ENCODE assay signal across 8 cellular contexts in genomic region chr21:17612565-17613241, GRCh38. TPM values are rescaled to one million over a fixed set of nuclear protein-coding genes. Genes with fewer than 3 reads are reported as not detected.
DNase-seq lines count a peak whose midpoint lies in the region; ATAC-seq and TF ChIP-seq lines count a peak whose summit lies in the region.

A gene with protein sequence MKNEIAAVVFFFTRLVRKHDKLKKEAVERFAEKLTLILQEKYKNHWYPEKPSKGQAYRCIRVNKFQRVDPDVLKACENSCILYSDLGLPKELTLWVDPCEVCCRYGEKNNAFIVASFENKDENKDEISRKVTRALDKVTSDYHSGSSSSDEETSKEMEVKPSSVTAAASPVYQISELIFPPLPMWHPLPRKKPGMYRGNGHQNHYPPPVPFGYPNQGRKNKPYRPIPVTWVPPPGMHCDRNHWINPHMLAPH (minus strand): TSS chr21:17612901. CDS start chr21:17609144, 3,757 bp downstream.

- H3K27ac Mint-ChIP-seq in activated CD8-positive, alpha-beta T cell treated with anti-CD3 and anti-CD28 coated beads for 36 hours = peak within 1 kb of the TSS; percentile 95

- H3K4me1 Mint-ChIP-seq in activated CD8-positive, alpha-beta T cell treated with anti-CD3 and anti-CD28 coated beads for 36 hours (ENCODE audit: low read depth) = peaks cover 34% of the 10 kb centered on the region

- CTCF ChIA-PET in BJ (lab: Yijun Ruan, JAX) = interaction anchor here (0.6 kb wide), 1 partner anchor 67 kb away, joined by 3 read pairs; no protein-coding TSS in a partner anchor
- CTCF ChIA-PET in activated CD8-positive, alpha-beta T cell treated with anti-CD3 and anti-CD28 coated beads for 36 hours (lab: Charles Lee) = interaction anchor here (1.2 kb wide), 1 partner anchor 10 kb away, joined by 3 read pairs; no protein-coding TSS in a partner anchor

- intact Hi-C loops in activated CD8-positive, alpha-beta T cell treated with anti-CD3 and anti-CD28 coated beads for 36 hours (cut with micrococcal nuclease) = loop anchor here (10.0 kb wide), 1 partner anchor 172 kb away; no protein-coding TSS in a partner anchor

- peak within 1 kb of the TSS; percentile 95 for H3K4me3 ChIP-seq in BJ (ENCODE audit: low read depth, low read length)

- peak within 1 kb of the TSS; percentile 83 for H3K4me3 Mint-ChIP-seq in activated CD8-positive, alpha-beta T cell treated with anti-CD3 and anti-CD28 coated beads for 36 hours

- no peaks in the 10 kb centered on the region for H3K9me3 Mint-ChIP-seq in activated CD8-positive, alpha-beta T cell treated with anti-CD3 and anti-CD28 coated beads for 36 hours

- no peaks in the 10 kb centered on the region for H3K27me3 ChIP-seq in BJ (ENCODE audit: control insufficient read depth, insufficient read depth, low read length)

- no peak for TF ChIP-seq CTCF in BJ (IDR thresholded peaks at IDR 0.05; ENCODE audit: insufficient read depth, low read depth, low read length)
- no peak for TF ChIP-seq CTCF in activated CD8-positive, alpha-beta T cell treated with anti-CD3 and anti-CD28 coated beads for 36 hours (IDR thresholded peaks at IDR 0.05)

- ATAC-seq in GM19035 (IDR thresholded peaks at IDR 0.05; ENCODE audit: unreplicated experiment) (peak; percentile 77), HG03280 (IDR thresholded peaks at IDR 0.05; ENCODE audit: unreplicated experiment) (peak; percentile 80)
- ATAC-seq in activated CD8-positive, alpha-beta T cell treated with anti-CD3 and anti-CD28 coated beads for 36 hours = peak; percentile 89

- POLR2A ChIA-PET in BJ (lab: Charles Lee) = no interaction called here
- POLR2A ChIA-PET in activated CD8-positive, alpha-beta T cell treated with anti-CD3 and anti-CD28 coated beads for 36 hours (lab: Charles Lee) = interaction anchor here (0.8 to 1.6 kb wide), 5 partner anchors 8 to 206 kb away, joined by 3 to 8 read pairs (median 3); partner anchors contain the start of genes C21orf91 and CXADR

- H3K36me3 ChIP-seq in BJ (ENCODE audit: control insufficient read depth, insufficient read depth, low read length) = no peaks in the 10 kb centered on the region

- DNase-seq in BJ (ENCODE audit: low read depth) = no peak
- DNase-seq in NCI-H69 (lab: John Stamatoyannopoulos, UW) = peak; percentile 98
- peak; percentile 79 for DNase-seq in activated CD8-positive, alpha-beta T cell treated with anti-CD3 and anti-CD28 coated beads for 36 hours
- DNase-seq in effector CD4-positive, alpha-beta T cell = peak; percentile 71
- DNase-seq in lung microvascular endothelial cell (ENCODE audit: low read depth in 2 of 2) = peak; percentile 78 to 84
- peak; percentile 64 to 74 (median 74) for DNase-seq in stimulated activated CD4-positive, alpha-beta T cell treated with anti-CD3 and anti-CD28 coated beads, TNF-alpha, amount 100 ng/mL, for 4 hours (ENCODE audit: low read depth in 3 of 3)

- H3K36me3 Mint-ChIP-seq in activated CD8-positive, alpha-beta T cell treated with anti-CD3 and anti-CD28 coated beads for 36 hours (ENCODE audit: low read depth) = peaks cover 38% of the 10 kb centered on the region

- no peaks in the 10 kb centered on the region for H3K27me3 Mint-ChIP-seq in activated CD8-positive, alpha-beta T cell treated with anti-CD3 and anti-CD28 coated beads for 36 hours

RNA-seq across cellular contexts. Expression of the gene that starts here (rescaled TPM):
- polyA plus RNA-seq in BJ (2011; rRNA removed) = 23.6 and 38.9 TPM in 2 replicates
- polyA minus RNA-seq in BJ (2011; rRNA and poly(A)+ RNA removed) = 3.1 and 7.9 TPM in 2 replicates
- total RNA-seq in activated CD8-positive, alpha-beta T cell treated with anti-CD3 and anti-CD28 coated beads for 36 hours = 10 to 100 TPM; 38.8 to 38.9 TPM
- 8.3 and 10.9 TPM in 2 replicates for total RNA-seq in lung microvascular endothelial cell
